ENCODE assay signal across 1 cellular context in genomic region chr7:100865971-100866720, GRCh38.
TF ChIP-seq lines count a peak whose summit lies in the region.

No MANE protein-coding gene starts in this region.

TF ChIP-seq in GM23338, 12 proteins besides CTCF, POLR2A, EP300 and RAD21 (continued from another document):
- no peak for TF ChIP-seq ZNF462 (CRISPR knock-in tag; IDR thresholded peaks at IDR 0.05)
TF ChIP-seq in GM23338: peak in this region for 0.
